In the genomic region with DNA sequence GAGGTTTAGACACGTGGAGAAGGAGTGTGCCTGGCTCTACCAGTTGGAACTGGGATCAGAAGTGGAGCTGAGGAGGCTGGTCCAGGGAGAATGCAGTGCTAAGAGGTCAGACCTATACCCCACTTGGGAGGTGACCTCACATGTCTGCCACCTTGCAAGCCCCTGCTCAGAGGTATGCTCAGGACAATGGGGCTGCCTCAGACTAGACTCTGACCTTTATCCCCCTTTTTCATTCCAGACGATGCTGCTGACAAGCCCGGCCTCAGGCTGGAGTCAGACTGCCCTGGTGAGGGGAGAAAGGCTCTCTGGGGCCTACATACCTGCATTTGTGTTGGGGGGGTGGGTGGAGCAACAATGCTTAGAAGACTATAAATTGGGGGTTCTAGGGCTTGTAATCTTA, we compare ENCODE assay signal across 13 cellular contexts. TPM values are rescaled to one million over a fixed set of nuclear protein-coding genes. Genes with fewer than 3 reads are reported as not detected.
DNase-seq lines count a peak whose midpoint lies in the region; TF ChIP-seq lines count a peak whose summit lies in the region.
"Had no signal": no experiment of that assay in that cellular context is flagged by ENCODE, and none has a peak within 500 bp of the region (broad histone marks: within the 10 kb centered on the region; RNA-seq: fewer than 3 reads in every experiment).

No MANE protein-coding gene starts in this region.

- no peaks in the 10 kb centered on the region for H3K23me2 ChIP-seq in H9 (ENCODE audit: insufficient read length, low read depth, low read length, poor library complexity, severe bottlenecking)

- no peaks in the 10 kb centered on the region for H3K9me3 ChIP-seq in H9 (ENCODE audit: control insufficient read depth, low read depth, low read length)

- no peaks in the 10 kb centered on the region for H3K27me3 ChIP-seq in H9 (ENCODE audit: insufficient read depth, low read length)

- no peak overlapping the region for H3T11ph ChIP-seq in H9 (ENCODE audit: low read length)

- H4K5ac ChIP-seq in H9 (ENCODE audit: insufficient read length, low read depth, low read length): no peak overlapping the region

- H3K4me2 ChIP-seq in H9 (ENCODE audit: insufficient read depth, insufficient read length, low read length): no peak overlapping the region

- TF ChIP-seq CTCF in chondrocyte (IDR thresholded peaks at IDR 0.05): no peak
- TF ChIP-seq CTCF in H9 (conservative IDR thresholded peaks at IDR 0.05): no peak

- H3K18ac ChIP-seq in H9 (ENCODE audit: insufficient read length, low read depth, low read length): no peak overlapping the region

- H3K56ac ChIP-seq in H9 (ENCODE audit: insufficient read length, low read depth, low read length): no peak overlapping the region

- H3K4me3 Mint-ChIP-seq in chondrocyte (ENCODE audit: unreplicated experiment): no peak overlapping the region
- H3K4me3 Mint-ChIP-seq in H9: no peak overlapping the region
- H3K4me3 Mint-ChIP-seq: B cell; CD4-positive, alpha-beta T cell had no signal

- no peak overlapping the region for H4K91ac ChIP-seq in H9 (ENCODE audit: insufficient read length, low read depth, low read length)

- no peak overlapping the region for H2BK15ac ChIP-seq in H9 (ENCODE audit: low read depth, low read length)

- H3K27ac Mint-ChIP-seq in chondrocyte (ENCODE audit: unreplicated experiment) (no peak overlapping the region), H9 (no peak overlapping the region)
- H3K27ac Mint-ChIP-seq: B cell; CD4-positive, alpha-beta T cell had no signal

- H3K79me1 ChIP-seq in H9 (ENCODE audit: insufficient read depth, low read depth, low read length, poor library complexity, severe bottlenecking): no peaks in the 10 kb centered on the region

- H2AK5ac ChIP-seq in H9 (ENCODE audit: insufficient read length, low read length): no peak overlapping the region

- WGBS in H9 (ENCODE audit: extremely low coverage, insufficient read length, low lambda C conversion rate): no CpG with 5 or more reads among the region's 3 CpGs

- no peak overlapping the region for H2BK5ac ChIP-seq in H9 (ENCODE audit: insufficient read length, low read length)

- H3K27ac ChIP-seq in angular gyrus (ENCODE audit: low read depth, low read length): peak overlapping the region; percentile 95
- H3K27ac ChIP-seq in substantia nigra (ENCODE audit: low read depth, low read length, poor library complexity, severe bottlenecking): peak overlapping the region; percentile 99
- H3K27ac ChIP-seq in H9 (ENCODE audit: insufficient read length, low read depth, low read length): no peak overlapping the region
- H3K27ac ChIP-seq: GM23248 had no signal

- no peak overlapping the region for H3K23ac ChIP-seq in H9 (ENCODE audit: insufficient read length, low read depth, low read length)

- H3K4me1 ChIP-seq in H9 (ENCODE audit: insufficient read depth, low read length): peaks cover 6% of the 10 kb centered on the region; the same call in 1 of the 2 replicates

- no peak overlapping the region for H2BK12ac ChIP-seq in H9 (ENCODE audit: insufficient read length, low read depth, low read length)

- no peaks in the 10 kb centered on the region for H3K9me3 Mint-ChIP-seq in chondrocyte (ENCODE audit: low read depth)
- no peaks in the 10 kb centered on the region for H3K9me3 Mint-ChIP-seq in H9
- H3K9me3 Mint-ChIP-seq: CD4-positive, alpha-beta T cell had no signal

- H3K4ac ChIP-seq in H9 (ENCODE audit: low read depth, low read length): no peak overlapping the region

- H3K4me1 Mint-ChIP-seq in chondrocyte (ENCODE audit: low read depth) (peaks cover 2% of the 10 kb centered on the region), H9 (peaks cover 49 to 50% of the 10 kb centered on the region in 2 experiments)

- H4K8ac ChIP-seq in H9 (replicated peaks; ENCODE audit: insufficient read length, low read depth, low read length): no peak overlapping the region

- no peak overlapping the region for H3K14ac ChIP-seq in H9 (ENCODE audit: insufficient read depth, low read length)

- no peaks in the 10 kb centered on the region for H4K20me1 ChIP-seq in H9 (ENCODE audit: control insufficient read depth, insufficient read depth, insufficient read length)

- no peak overlapping the region for H2BK20ac ChIP-seq in H9 (ENCODE audit: low read depth, low read length, poor library complexity, severe bottlenecking)

- no peak overlapping the region for H2AFZ ChIP-seq in H9 (ENCODE audit: low read length)
- H2AFZ ChIP-seq: GM23248 had no signal

- no peak overlapping the region for H2BK120ac ChIP-seq in H9 (ENCODE audit: low read depth, low read length, poor library complexity, severe bottlenecking)

- peak; percentile 17 for DNase-seq in chondrocyte (ENCODE audit: low spot score)
- DNase-seq in islet precursor cell: peak; percentile 69
- DNase-seq in substantia nigra (lab: John Stamatoyannopoulos, UW): peak in 3 of 49 donors; percentile 18 to 59 (median 25)
- DNase-seq in RKO (ENCODE audit: low spot score): no peak
- no peak for DNase-seq in H9
- no peak for DNase-seq in RPMI8226
- DNase-seq: CD4-positive, alpha-beta T cell; DMS79; H7 had no signal

- peaks cover 56% of the 10 kb centered on the region for H3K27me3 Mint-ChIP-seq in chondrocyte (ENCODE audit: low read depth)
- peaks cover 45% of the 10 kb centered on the region for H3K27me3 Mint-ChIP-seq in H9 (ENCODE audit: low read depth)

- no peak overlapping the region for H3K9ac ChIP-seq in H9 (ENCODE audit: extremely low read depth, insufficient read length, low read length)
- H3K9ac ChIP-seq: GM23248 had no signal

- H3K79me2 ChIP-seq in H9 (ENCODE audit: insufficient read depth, low read length): no peaks in the 10 kb centered on the region

- H3K36me3 Mint-ChIP-seq in chondrocyte (ENCODE audit: low read depth) (no peaks in the 10 kb centered on the region), H9 (ENCODE audit: insufficient read depth in 1 of 3, low read depth in 3 of 3) (no peaks in the 10 kb centered on the region)

RNA-seq across cellular contexts. Expression of gene KCNJ10, which starts 5.2 kb away (rescaled TPM):
- total RNA-seq in chondrocyte (not detected in 3 replicates), H9 (2021) (0.42 and 0.44 TPM in 2 replicates)
- total RNA-seq: B cell; CD4-positive, alpha-beta T cell; GM23248; H7; HT1080 had no signal

RNA-seq across cellular contexts. Expression of gene KCNJ9, which starts 16.6 kb away (rescaled TPM):
- not detected in 3 replicates for total RNA-seq in chondrocyte
- total RNA-seq in H9 (2021): 0.09 TPM in 2 replicates
- total RNA-seq: B cell; CD4-positive, alpha-beta T cell; GM23248; H7; HT1080 had no signal

RNA-seq across cellular contexts. Expression of gene PIGM, which starts 33.0 kb away (rescaled TPM):
- total RNA-seq in chondrocyte: 5.7 to 6.9 TPM (median 6.5 TPM) in 3 replicates
- total RNA-seq in H9 (2021): 5.9 and 6.2 TPM in 2 replicates

RNA-seq across cellular contexts. Expression of gene IGSF8, which starts 33.7 kb away (rescaled TPM):
- total RNA-seq in chondrocyte (19.5 to 27.3 TPM (median 25.3 TPM) in 3 replicates), H9 (2021) (56.2 and 57.4 TPM in 2 replicates)

RNA-seq across cellular contexts. Expression of gene ATP1A2, which starts 50.8 kb away (rescaled TPM):
- total RNA-seq in chondrocyte (1.3 to 3.9 TPM (median 2.9 TPM) in 3 replicates), H9 (2021) (3.0 and 4.6 TPM in 2 replicates)
- total RNA-seq: B cell; CD4-positive, alpha-beta T cell; HT1080 had no signal

Comparison
In these comparisons a context has a peak if more than half of its experiments do, and no peak if none do; other contexts are left out.
1. DNase-seq: peak in chondrocyte (single experiment) and islet precursor cell (single experiment); none in RKO (single experiment), H9 (single experiment) and RPMI8226 (single experiment).